23 cellular contexts compared by ENCODE assay signal in genomic region chr3:134766290-134766689, GRCh38. TPM values are rescaled to one million over a fixed set of nuclear protein-coding genes. Genes with fewer than 3 reads are reported as not detected.
DNase-seq lines count a peak whose midpoint lies in the region; ATAC-seq and TF ChIP-seq lines count a peak whose summit lies in the region.
"Had no signal": no experiment of that assay in that cellular context is flagged by ENCODE, and none has a peak within 500 bp of the region (broad histone marks: within the 10 kb centered on the region; RNA-seq: fewer than 3 reads in every experiment).

No MANE protein-coding gene starts in this region.

- H3K36me3 ChIP-seq in esophagus muscularis mucosa = no peaks in the 10 kb centered on the region
- no peaks in the 10 kb centered on the region for H3K36me3 ChIP-seq in uterus
- H3K36me3 ChIP-seq: BE2C; BLaER1 treated with 17β-estradiol and CSF1 and Interleukin-3, amounts not matched to agents 10 nM and 100 nM had no signal

- TF ChIP-seq CTCF in esophagus muscularis mucosa (IDR thresholded peaks at IDR 0.05) (no peak), osteocyte (IDR thresholded peaks at IDR 0.05) (no peak), uterus (IDR thresholded peaks at IDR 0.05) (no peak)

- TF ChIP-seq EP300 in esophagus muscularis mucosa (IDR thresholded peaks at IDR 0.05) = no peak

- no peaks in the 10 kb centered on the region for H3K4me1 Mint-ChIP-seq in activated CD8-positive, alpha-beta memory T cell treated with anti-CD3 and anti-CD28 coated beads, Interleukin-2, amount 10 ng/mL, durations not matched to agents 7 days and 5 days
- H3K4me1 Mint-ChIP-seq in osteocyte (ENCODE audit: unreplicated experiment) = no peaks in the 10 kb centered on the region
- H3K4me1 Mint-ChIP-seq: CD14-positive monocyte; CD8-positive, alpha-beta memory T cell had no signal

- peaks cover 18% of the 10 kb centered on the region for H3K27me3 Mint-ChIP-seq in activated CD8-positive, alpha-beta memory T cell treated with anti-CD3 and anti-CD28 coated beads, Interleukin-2, amount 10 ng/mL, durations not matched to agents 7 days and 5 days
- H3K27me3 Mint-ChIP-seq in osteocyte (ENCODE audit: unreplicated experiment) = peaks cover 9% of the 10 kb centered on the region
- H3K27me3 Mint-ChIP-seq: CD4-positive, alpha-beta T cell had no signal

- CTCF ChIA-PET in activated CD8-positive, alpha-beta memory T cell treated with anti-CD3 and anti-CD28 coated beads, Interleukin-2, amount 10 ng/mL, durations not matched to agents 7 days and 5 days (lab: Charles Lee) = no interaction called here

- 94% methylated on average over 1 of the region's 1 CpG for WGBS in esophagus muscularis mucosa

- TF ChIP-seq POLR2A in esophagus muscularis mucosa (IDR thresholded peaks at IDR 0.05; ENCODE audit: low read depth) (no peak), uterus (IDR thresholded peaks at IDR 0.05) (no peak)

- H3K9me3 Mint-ChIP-seq in activated CD8-positive, alpha-beta memory T cell treated with anti-CD3 and anti-CD28 coated beads, Interleukin-2, amount 10 ng/mL, durations not matched to agents 7 days and 5 days (ENCODE audit: low read depth) = no peaks in the 10 kb centered on the region
- H3K9me3 Mint-ChIP-seq in osteocyte (ENCODE audit: unreplicated experiment) = no peaks in the 10 kb centered on the region
- H3K9me3 Mint-ChIP-seq: CD4-positive, alpha-beta T cell had no signal

- ATAC-seq in activated CD8-positive, alpha-beta memory T cell treated with anti-CD3 and anti-CD28 coated beads, Interleukin-2, amount 10 ng/mL, durations not matched to agents 7 days and 5 days = no peak
- ATAC-seq: A549, GM12878 had no signal

- H3K4me1 ChIP-seq in esophagus muscularis mucosa = no peaks in the 10 kb centered on the region
- H3K4me1 ChIP-seq in uterus = no peaks in the 10 kb centered on the region
- H3K4me1 ChIP-seq: A549; BE2C; BLaER1 treated with 17β-estradiol and CSF1 and Interleukin-3, amounts not matched to agents 10 nM and 100 nM had no signal

- intact Hi-C loops in esophagus muscularis mucosa (cut with DNase I) (no loop called here), uterus (cut with DNase I; ENCODE audit: low total_unique reads) (no loop called here)

- no peak overlapping the region for H3K27ac Mint-ChIP-seq in activated CD8-positive, alpha-beta memory T cell treated with anti-CD3 and anti-CD28 coated beads, Interleukin-2, amount 10 ng/mL, durations not matched to agents 7 days and 5 days
- H3K27ac Mint-ChIP-seq in osteocyte (ENCODE audit: unreplicated experiment) = no peak overlapping the region
- H3K27ac Mint-ChIP-seq: CD14-positive monocyte; CD4-positive, alpha-beta T cell; CD8-positive, alpha-beta memory T cell had no signal

- H3K36me3 Mint-ChIP-seq in activated CD8-positive, alpha-beta memory T cell treated with anti-CD3 and anti-CD28 coated beads, Interleukin-2, amount 10 ng/mL, durations not matched to agents 7 days and 5 days = no peaks in the 10 kb centered on the region
- no peaks in the 10 kb centered on the region for H3K36me3 Mint-ChIP-seq in osteocyte (ENCODE audit: unreplicated experiment)
- H3K36me3 Mint-ChIP-seq: CD14-positive monocyte; CD8-positive, alpha-beta memory T cell had no signal

- H3K4me3 ChIP-seq in esophagus muscularis mucosa (no peak overlapping the region), uterus (no peak overlapping the region)
- H3K4me3 ChIP-seq: A549; BLaER1 treated with 17β-estradiol and CSF1 and Interleukin-3, amounts not matched to agents 10 nM and 100 nM; GM12878; GM23248 had no signal

- H3K4me3 Mint-ChIP-seq in activated CD8-positive, alpha-beta memory T cell treated with anti-CD3 and anti-CD28 coated beads, Interleukin-2, amount 10 ng/mL, durations not matched to agents 7 days and 5 days = no peak overlapping the region
- H3K4me3 Mint-ChIP-seq in osteocyte (ENCODE audit: unreplicated experiment) = no peak overlapping the region
- H3K4me3 Mint-ChIP-seq: CD14-positive monocyte; CD4-positive, alpha-beta T cell; CD8-positive, alpha-beta memory T cell had no signal

- no peaks in the 10 kb centered on the region for H3K9me3 ChIP-seq in esophagus muscularis mucosa
- H3K9me3 ChIP-seq in uterus = no peaks in the 10 kb centered on the region
- H3K9me3 ChIP-seq: A549, BE2C had no signal

- H3K27me3 ChIP-seq in esophagus muscularis mucosa (no peaks in the 10 kb centered on the region), uterus (no peaks in the 10 kb centered on the region)
- H3K27me3 ChIP-seq: BE2C; BLaER1 treated with 17β-estradiol and CSF1 and Interleukin-3, amounts not matched to agents 10 nM and 100 nM had no signal

- peak; percentile 8 for DNase-seq in activated CD8-positive, alpha-beta memory T cell treated with anti-CD3 and anti-CD28 coated beads, Interleukin-2, amount 10 ng/mL, durations not matched to agents 7 days and 5 days
- DNase-seq in activated CD8-positive, alpha-beta memory T cell treated with anti-CD3 and anti-CD28 coated beads for 24 hours = no peak
- DNase-seq in esophagus muscularis mucosa (ENCODE audit: extremely low spot score) (peak; percentile 86), osteocyte (ENCODE audit: extremely low spot score, unreplicated experiment) (peak; percentile 66), uterus (no peak), 8988T (no peak)
- DNase-seq: ACHN; AML-193; BE2C; CD4-positive, alpha-beta T cell; CD8-positive, alpha-beta memory T cell; DMS 273 treated with DMSO at 0.1 percent for 48 hours; DMS79; EL; GDM1; GM23248; H7; HCEC 1CT had no signal

- H3K27ac ChIP-seq in esophagus muscularis mucosa (replicated peaks in 1 of 4) = no peak overlapping the region
- no peak overlapping the region for H3K27ac ChIP-seq in uterus
- H3K27ac ChIP-seq: 22Rv1; A549; BLaER1 treated with 17β-estradiol and CSF1 and Interleukin-3, amounts not matched to agents 10 nM and 100 nM; GM23248 had no signal

RNA-seq across cellular contexts. Expression of gene EPHB1, which starts 28.8 kb away (rescaled TPM):
- total RNA-seq in activated CD8-positive, alpha-beta memory T cell treated with anti-CD3 and anti-CD28 coated beads, Interleukin-2, amount 10 ng/mL, durations not matched to agents 7 days and 5 days = 1 to 10 TPM in 1 of 2 experiments, under 1 TPM in 1; 0.35 to 2.2 TPM
- total RNA-seq in esophagus muscularis mucosa (1 to 10 TPM in 3 of 4 donors, under 1 TPM in 1; under 0.01 to 6.1 (median 2.8) TPM), osteocyte (0.75 and 1.1 TPM in 2 replicates), uterus (1 to 10 TPM in 3 of 4 donors, not detected in 1; 2.6 to 5.3 (median 3.1) TPM)
- total RNA-seq: CD8-positive, alpha-beta memory T cell had no signal

Comparison
In these comparisons a context has a peak if more than half of its experiments do, and no peak if none do; other contexts are left out.
1. DNase-seq: peak in activated CD8-positive, alpha-beta memory T cell treated with anti-CD3 and anti-CD28 coated beads, Interleukin-2, amount 10 ng/mL, durations not matched to agents 7 days and 5 days (single experiment), esophagus muscularis mucosa (single experiment) and osteocyte (single experiment); none in activated CD8-positive, alpha-beta memory T cell treated with anti-CD3 and anti-CD28 coated beads for 24 hours (single experiment), uterus (0 of 2) and 8988T (single experiment).